Comparison of ENCODE assay signal across 24 cellular contexts in genomic region chr22:38065539-38065938, GRCh38. TPM values are rescaled to one million over a fixed set of nuclear protein-coding genes. Genes with fewer than 3 reads are reported as not detected.
"Had no signal": no experiment of that assay in that cellular context is flagged by ENCODE, and none has a peak within 500 bp of the region (broad histone marks: within the 10 kb centered on the region; RNA-seq: fewer than 3 reads in every experiment).

No MANE protein-coding gene starts in this region.

- H3K27ac ChIP-seq: colonic mucosa, foreskin keratinocyte, hepatocyte, neutrophil, vagina had no signal

- H3K9me3 ChIP-seq: colonic mucosa, neutrophil, vagina had no signal

- H3K27me3 ChIP-seq: colonic mucosa, foreskin keratinocyte, hepatocyte, neutrophil, vagina had no signal

- H3K4me1 Mint-ChIP-seq: endodermal cell; stimulated activated naive CD8-positive, alpha-beta T cell treated with anti-CD3 and anti-CD28 coated beads, Interleukin-15, amount 100 ng/mL, for 72 hours had no signal

- ATAC-seq: foreskin keratinocyte; left lobe of liver; naive thymus-derived CD4-positive, alpha-beta T cell; right cardiac atrium; stimulated activated naive B cell treated with anti-CD40 and anti-IgM and Interleukin-4, amounts not matched to agents 10 μg/mL and 1 μg/mL and 100 μg/mL, for 72 hours; stimulated activated naive CD8-positive, alpha-beta T cell treated with anti-CD3 and anti-CD28 coated beads, Interleukin-15, amount 100 ng/mL, for 72 hours had no signal

- DNase-seq: cerebellar nuclear complex; colonic mucosa; dermis blood vessel endothelial cell; effector CD4-positive, alpha-beta T cell; endodermal cell; erythroblast; foreskin keratinocyte; head of caudate nucleus; mammary epithelial cell; naive thymus-derived CD4-positive, alpha-beta T cell; nephron progenitor cell; stimulated activated CD4-positive, alpha-beta T cell treated with anti-CD3 and anti-CD28 coated beads, Interleukin-4, amount 100 ng/mL, for 24 hours; stimulated activated naive B cell treated with anti-CD40 and anti-IgM and Interleukin-4, amounts not matched to agents 10 μg/mL and 1 μg/mL and 100 μg/mL, for 72 hours; stimulated activated naive CD8-positive, alpha-beta T cell treated with anti-CD3 and anti-CD28 coated beads, Interleukin-15, amount 100 ng/mL, for 72 hours had no signal

- H3K27me3 Mint-ChIP-seq: naive thymus-derived CD4-positive, alpha-beta T cell; stimulated activated naive B cell treated with anti-CD40 and anti-IgM and Interleukin-4, amounts not matched to agents 10 μg/mL and 1 μg/mL and 100 μg/mL, for 72 hours; stimulated activated naive CD8-positive, alpha-beta T cell treated with anti-CD3 and anti-CD28 coated beads, Interleukin-15, amount 100 ng/mL, for 72 hours; type B pancreatic cell had no signal

- H3K4me1 ChIP-seq: colonic mucosa, foreskin keratinocyte had no signal

- H3K27ac Mint-ChIP-seq: endodermal cell; nephron progenitor cell; stimulated activated naive B cell treated with anti-CD40 and anti-IgM and Interleukin-4, amounts not matched to agents 10 μg/mL and 1 μg/mL and 100 μg/mL, for 72 hours; stimulated activated naive CD8-positive, alpha-beta T cell treated with anti-CD3 and anti-CD28 coated beads, Interleukin-15, amount 100 ng/mL, for 72 hours; type B pancreatic cell had no signal

- H3K4me3 ChIP-seq: colonic mucosa, hepatocyte, vagina had no signal

- H3K9me3 Mint-ChIP-seq: endodermal cell; naive thymus-derived CD4-positive, alpha-beta T cell; nephron progenitor cell; stimulated activated naive B cell treated with anti-CD40 and anti-IgM and Interleukin-4, amounts not matched to agents 10 μg/mL and 1 μg/mL and 100 μg/mL, for 72 hours; stimulated activated naive CD8-positive, alpha-beta T cell treated with anti-CD3 and anti-CD28 coated beads, Interleukin-15, amount 100 ng/mL, for 72 hours; type B pancreatic cell had no signal

- H3K4me3 Mint-ChIP-seq: endodermal cell; naive thymus-derived CD4-positive, alpha-beta T cell; nephron progenitor cell; stimulated activated naive B cell treated with anti-CD40 and anti-IgM and Interleukin-4, amounts not matched to agents 10 μg/mL and 1 μg/mL and 100 μg/mL, for 72 hours; stimulated activated naive CD8-positive, alpha-beta T cell treated with anti-CD3 and anti-CD28 coated beads, Interleukin-15, amount 100 ng/mL, for 72 hours; type B pancreatic cell had no signal

RNA-seq across cellular contexts. Expression of gene SLC16A8, which starts 18.4 kb away (rescaled TPM):
- total RNA-seq: dermis blood vessel endothelial cell; endothelial cell of umbilical vein; foreskin keratinocyte; hepatocyte; left lobe of liver; mammary epithelial cell; mesenteric fat pad; mononuclear cell; naive thymus-derived CD4-positive, alpha-beta T cell; osteocyte had no signal

RNA-seq across cellular contexts. Expression of gene BAIAP2L2, which starts 44.9 kb away (rescaled TPM):
- total RNA-seq: dermis blood vessel endothelial cell, vagina had no signal
